In genomic region chrX:49915352-49916222, GRCh38 we compare ENCODE assay signal across 8 cellular contexts. TPM values are rescaled to one million over a fixed set of nuclear protein-coding genes. Genes with fewer than 3 reads are reported as not detected.
A peak's percentile ranks its signal among the peaks of the same experiment; 100 is the strongest.
DNase-seq lines count a peak whose midpoint lies in the region; ATAC-seq, FAIRE-seq and TF ChIP-seq lines count a peak whose summit lies in the region.

No MANE protein-coding gene starts in this region.

- H3K27ac Mint-ChIP-seq in activated CD4-positive, alpha-beta memory T cell treated with anti-CD3 and anti-CD28 coated beads for 36 hours: no peak overlapping the region

- H2AFZ ChIP-seq in fibroblast of lung (ENCODE audit: low read length): no peak overlapping the region

- H3K9me3 ChIP-seq in A549 (no peaks in the 10 kb centered on the region), fibroblast of lung (ENCODE audit: control insufficient read depth, insufficient read depth, low read depth, low read length) (no peaks in the 10 kb centered on the region)

- no peak overlapping the region for H3K4me3 Mint-ChIP-seq in activated CD4-positive, alpha-beta memory T cell treated with anti-CD3 and anti-CD28 coated beads for 36 hours

- H3K4me1 ChIP-seq in A549: no peaks in the 10 kb centered on the region
- no peaks in the 10 kb centered on the region for H3K4me1 ChIP-seq in fibroblast of lung (ENCODE audit: control insufficient read depth, extremely low read depth, insufficient read depth, low read length)

- TF ChIP-seq POLR2A in A549 (IDR thresholded peaks at IDR 0.05; ENCODE audit: low read length): no peak

- peak; percentile 71 to 75 for TF ChIP-seq RAD21 in A549 (conservative IDR thresholded peaks at IDR 0.05 in 1 of 2, IDR thresholded peaks at IDR 0.05 in 1 of 2)

- DNase-seq in A549 (ENCODE audit: low read depth in 1 of 2, low spot score in 1 of 2): peak; percentile 39 to 57
- peak; percentile 52 for DNase-seq in GM12865 (ENCODE audit: low read depth)
- peak; percentile 59 for DNase-seq in NCI-H69 (lab: John Stamatoyannopoulos, UW)
- peak; percentile 39 for DNase-seq in activated CD4-positive, alpha-beta memory T cell treated with anti-CD3 and anti-CD28 coated beads for 36 hours
- DNase-seq in fibroblast of lung (ENCODE audit: low read depth in 2 of 2): peak; percentile 35 to 70
- DNase-seq in occipital lobe (lab: John Stamatoyannopoulos, UW): peak; percentile 5
- DNase-seq in middle frontal gyrus (ENCODE audit: extremely low spot score, low spot score): no peak

- H3K27me3 Mint-ChIP-seq in activated CD4-positive, alpha-beta memory T cell treated with anti-CD3 and anti-CD28 coated beads for 36 hours: no peaks in the 10 kb centered on the region

- H3K36me3 Mint-ChIP-seq in activated CD4-positive, alpha-beta memory T cell treated with anti-CD3 and anti-CD28 coated beads for 36 hours: no peaks in the 10 kb centered on the region

- ATAC-seq in A549: peak; percentile 91 to 93
- peak; percentile 65 for ATAC-seq in HG03039 (IDR thresholded peaks at IDR 0.05; ENCODE audit: unreplicated experiment)

- no peak for TF ChIP-seq EP300 in A549 (IDR thresholded peaks at IDR 0.05)

- CTCF ChIA-PET in A549 (lab: Yijun Ruan, JAX): interaction anchor here (0.5 to 1.7 kb wide), 23 partner anchors 9 to 671 kb away, joined by 3 to 7 read pairs (median 3); no protein-coding TSS in a partner anchor
- CTCF ChIA-PET in activated CD4-positive, alpha-beta memory T cell treated with anti-CD3 and anti-CD28 coated beads for 36 hours (lab: Charles Lee): interaction anchor here (0.8 to 1.9 kb wide), 6 partner anchors 10 to 669 kb away, joined by 3 to 11 read pairs (median 4); no protein-coding TSS in a partner anchor

- POLR2A ChIA-PET in A549 (lab: Yijun Ruan, JAX): no interaction called here
- POLR2A ChIA-PET in activated CD4-positive, alpha-beta memory T cell treated with anti-CD3 and anti-CD28 coated beads for 36 hours (lab: Charles Lee): no interaction called here

- H3K9me3 Mint-ChIP-seq in activated CD4-positive, alpha-beta memory T cell treated with anti-CD3 and anti-CD28 coated beads for 36 hours: no peaks in the 10 kb centered on the region

- no peaks in the 10 kb centered on the region for H3K36me3 ChIP-seq in fibroblast of lung (ENCODE audit: control insufficient read depth, insufficient read depth, low read length)

- peaks cover under 1% of the 10 kb centered on the region for H3K4me1 Mint-ChIP-seq in activated CD4-positive, alpha-beta memory T cell treated with anti-CD3 and anti-CD28 coated beads for 36 hours (ENCODE audit: low read depth)

- no peaks in the 10 kb centered on the region for H3K79me2 ChIP-seq in fibroblast of lung (ENCODE audit: control insufficient read depth, insufficient read depth, low read length)

- H3K27me3 ChIP-seq in fibroblast of lung (ENCODE audit: control insufficient read depth, insufficient read depth, low read length): no peaks in the 10 kb centered on the region

- WGBS in A549 (ENCODE audit: missing lambda C conversion rate): 4% methylated on average over 8 of the region's 8 CpGs

- H3K27ac ChIP-seq in A549 (no peak overlapping the region), fibroblast of lung (ENCODE audit: insufficient read depth, low read length) (no peak overlapping the region)

- intact Hi-C loops in activated CD4-positive, alpha-beta memory T cell treated with anti-CD3 and anti-CD28 coated beads for 36 hours (cut with micrococcal nuclease): loop anchor here (1.0 to 5.0 kb wide), 2 partner anchors 167 to 665 kb away; no protein-coding TSS in a partner anchor

- H3K4me3 ChIP-seq in A549 (no peak overlapping the region), GM12865 (ENCODE audit: low read depth, low read length) (no peak overlapping the region), fibroblast of lung (replicated peaks in 1 of 4; ENCODE audit: control extremely low read depth in 1 of 4, insufficient read depth in 1 of 4, low read depth in 3 of 4, low read length in 4 of 4) (no peak overlapping the region)

- H4K20me1 ChIP-seq in fibroblast of lung (ENCODE audit: control insufficient read depth, extremely low read depth, insufficient read depth, low read length): no peaks in the 10 kb centered on the region

- 0 out of 3 replicates have a peak overlapping the region, but pooled peaks have one; percentile 34 for H3K4me2 ChIP-seq in A549
- H3K4me2 ChIP-seq in fibroblast of lung (ENCODE audit: extremely low read depth, insufficient read depth, low read length): no peak overlapping the region

- no peak overlapping the region for H3K9ac ChIP-seq in fibroblast of lung (ENCODE audit: insufficient read depth, low read length)

- TF ChIP-seq CTCF in A549 (IDR thresholded peaks at IDR 0.05) (peak; percentile 70), GM12865 (IDR thresholded peaks at IDR 0.05; ENCODE audit: insufficient read depth, low read depth, low read length, missing control alignments) (peak; percentile 74), fibroblast of lung (conservative IDR thresholded peaks at IDR 0.05 in 1 of 2, IDR thresholded peaks at IDR 0.05 in 1 of 2; ENCODE audit: low read depth in 1 of 2, low read length in 2 of 2) (peak; percentile 74 to 89)

- FAIRE-seq in A549 (lab: Jason Lieb, UNC): no peak

TF ChIP-seq in A549, 52 proteins besides CTCF, POLR2A, EP300 and RAD21:
- TF ChIP-seq RFX5 (IDR thresholded peaks at IDR 0.05) (no peak), SMC3 (IDR thresholded peaks at IDR 0.05) (peak; percentile 59)
TF ChIP-seq in A549: peak in this region for 1.

RNA-seq across cellular contexts. Expression of gene CLCN5, which starts 6.8 kb away (rescaled TPM):
- polyA plus RNA-seq in A549 (2011; rRNA removed) (5.2 and 6.9 TPM in 2 replicates), A549 (2017; fragmentation: RNase III; extraction: RNeasy Plus Mini Kit Qiagen cat#74134 plus additional on column Dnase treatment) (2.1 to 2.6 TPM (median 2.2 TPM) in 3 replicates), fibroblast of lung (2.9 and 3.4 TPM in 2 replicates)
- polyA plus RNA-seq in A549 (2012; cell fraction: cytosol; rRNA removed): 0.66 and 1.0 TPM in 2 replicates
- 1.9 and 2.9 TPM in 2 replicates for polyA plus RNA-seq in A549 (2012; cell fraction: nucleus; rRNA removed)
- 13.6 and 16.8 TPM in 2 replicates for polyA minus RNA-seq in A549 (2011; rRNA and poly(A)+ RNA removed)
- total RNA-seq in activated CD4-positive, alpha-beta memory T cell treated with anti-CD3 and anti-CD28 coated beads for 36 hours: 1 to 10 TPM; 2.5 to 2.9 TPM
- total RNA-seq in fibroblast of lung (3.6 and 4.9 TPM in 2 replicates), occipital lobe (3.1 TPM)
- polyA plus RNA-seq in fibroblast of lung (2012): 2.2 and 2.7 TPM in 2 replicates
- polyA minus RNA-seq in fibroblast of lung (ENCODE audit: low replicate concordance): 1.5 and 4.0 TPM in 2 replicates

RNA-seq across cellular contexts. Expression of gene USP27X, which starts 36.3 kb away (rescaled TPM):
- 4.5 and 5.5 TPM in 2 replicates for polyA plus RNA-seq in A549 (2011; rRNA removed)
- 2.2 and 2.9 TPM in 2 replicates for polyA plus RNA-seq in A549 (2012; cell fraction: cytosol; rRNA removed)
- 1.1 TPM in 2 replicates for polyA plus RNA-seq in A549 (2012; cell fraction: nucleus; rRNA removed)
- 3.9 to 4.8 TPM (median 4.6 TPM) in 3 replicates for polyA plus RNA-seq in A549 (2017; fragmentation: RNase III; extraction: RNeasy Plus Mini Kit Qiagen cat#74134 plus additional on column Dnase treatment)
- 5.4 and 6.2 TPM in 2 replicates for polyA minus RNA-seq in A549 (2011; rRNA and poly(A)+ RNA removed)
- total RNA-seq in activated CD4-positive, alpha-beta memory T cell treated with anti-CD3 and anti-CD28 coated beads for 36 hours: 1 to 10 TPM; 2.0 TPM
- total RNA-seq in fibroblast of lung: 2.3 and 3.0 TPM in 2 replicates
- polyA plus RNA-seq in fibroblast of lung: 2.2 and 2.6 TPM in 2 replicates
- polyA plus RNA-seq in fibroblast of lung (2012): 2.3 and 2.4 TPM in 2 replicates
- polyA minus RNA-seq in fibroblast of lung (ENCODE audit: low replicate concordance): 2.3 and 5.0 TPM in 2 replicates
- 15.4 TPM for total RNA-seq in occipital lobe
